ENCODE assay signal across 11 cellular contexts in the genomic region with DNA sequence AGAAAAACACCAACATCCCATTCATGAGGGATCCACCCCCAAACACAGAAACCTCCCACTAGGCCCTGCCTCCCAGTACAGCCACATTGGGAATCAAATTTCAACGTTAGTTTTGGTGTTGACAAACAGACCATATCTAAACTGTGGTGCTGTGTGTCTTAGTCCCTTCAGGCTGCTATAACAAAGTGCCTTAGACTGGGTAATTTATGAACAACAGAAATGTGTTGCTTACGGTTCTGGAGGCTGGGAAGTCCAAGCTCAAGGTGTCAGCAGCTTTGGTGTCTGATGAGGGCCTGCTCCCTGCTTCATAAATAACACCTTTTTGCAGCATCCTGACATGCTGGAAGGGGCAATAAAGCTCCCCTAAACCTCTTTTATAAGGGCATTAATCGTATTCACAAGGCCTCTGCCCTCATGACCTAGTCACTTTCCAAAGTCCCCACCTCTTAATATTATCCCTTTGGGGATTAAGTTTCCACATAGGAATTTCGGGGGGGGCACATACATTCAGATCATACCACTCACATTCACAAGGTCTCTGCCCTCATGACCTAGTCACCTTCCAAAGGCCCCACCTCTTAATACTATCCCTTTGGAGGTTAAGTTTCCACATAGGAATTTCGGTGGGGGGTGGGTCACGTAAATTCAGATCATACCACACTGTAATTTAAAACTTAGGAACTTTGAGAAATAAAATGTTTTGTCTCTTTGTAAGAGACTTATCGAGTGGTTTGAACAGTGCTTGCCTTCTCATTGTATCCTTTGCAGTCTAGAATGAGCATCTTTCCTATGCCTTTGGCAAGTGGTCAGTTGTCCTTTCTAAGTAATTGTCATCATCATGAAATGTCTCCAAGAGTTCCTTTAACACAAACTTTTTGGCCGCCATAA. TPM values are rescaled to one million over a fixed set of nuclear protein-coding genes. Genes with fewer than 3 reads are reported as not detected.
DNase-seq lines count a peak whose midpoint lies in the region; ATAC-seq, FAIRE-seq and TF ChIP-seq lines count a peak whose summit lies in the region.
"Had no signal": no experiment of that assay in that cellular context is flagged by ENCODE, and none has a peak within 500 bp of the region (broad histone marks: within the 10 kb centered on the region; RNA-seq: fewer than 3 reads in every experiment).

No MANE protein-coding gene starts in this region.

- no peak overlapping the region for H3K4me3 ChIP-seq in MG63
- H3K4me3 ChIP-seq in colonic mucosa, result no peak overlapping the region
- H3K4me3 ChIP-seq in muscle layer of duodenum (ENCODE audit: low read depth in 1 of 2, low read length in 2 of 2), result no peak overlapping the region
- H3K4me3 ChIP-seq: BLaER1 had no signal

- H3K27me3 ChIP-seq in MG63, result no peaks in the 10 kb centered on the region
- H3K27me3 ChIP-seq in colonic mucosa, result no peaks in the 10 kb centered on the region
- H3K27me3 ChIP-seq in muscle layer of duodenum (ENCODE audit: low read depth, low read length), result no peaks in the 10 kb centered on the region
- H3K27me3 ChIP-seq: BLaER1 had no signal

- intact Hi-C loops in colonic mucosa (cut with DNase I), result no loop called here

- TF ChIP-seq CTCF in colonic mucosa (IDR thresholded peaks at IDR 0.05) (no peak), GM10266 (IDR thresholded peaks at IDR 0.05; ENCODE audit: control insufficient read depth, insufficient read depth, low read depth, missing control alignments) (no peak)

- H3K9ac ChIP-seq in colonic mucosa (ENCODE audit: low read depth in 2 of 2, low read length in 2 of 2), result no peak overlapping the region
- H3K9ac ChIP-seq: BLaER1 had no signal

- no peak for ATAC-seq in HG03095 (IDR thresholded peaks at IDR 0.05; ENCODE audit: unreplicated experiment)
- ATAC-seq in HG02763 (IDR thresholded peaks at IDR 0.05; ENCODE audit: unreplicated experiment), result no peak
- ATAC-seq: activated CD8-positive, alpha-beta memory T cell treated with anti-CD3 and anti-CD28 coated beads, Interleukin-2, amount 10 ng/mL, durations not matched to agents 7 days and 5 days had no signal

- H3K27ac ChIP-seq in colonic mucosa (peak overlapping the region; percentile 53), muscle layer of duodenum (ENCODE audit: low read length) (peak overlapping the region; percentile 86)
- H3K27ac ChIP-seq: BLaER1 had no signal

- H3K4me1 ChIP-seq in colonic mucosa (peaks cover 6% of the 10 kb centered on the region), muscle layer of duodenum (ENCODE audit: control insufficient read depth in 1 of 2, insufficient read depth in 2 of 2, low read length in 2 of 2) (peaks cover 7 to 25% of the 10 kb centered on the region in 2 donors)
- H3K4me1 ChIP-seq: BLaER1 had no signal

- FAIRE-seq in A204.1 (lab: Jason Lieb, UNC), result peak; percentile 6

- DNase-seq in MG63, result peak; percentile 31
- no peak for DNase-seq in colonic mucosa
- no peak for DNase-seq in GM10266 (ENCODE audit: extremely low spot score)
- DNase-seq in NCI-H2107 (lab: John Stamatoyannopoulos, UW), result no peak
- DNase-seq: activated CD8-positive, alpha-beta memory T cell treated with anti-CD3 and anti-CD28 coated beads, Interleukin-2, amount 10 ng/mL, durations not matched to agents 7 days and 5 days; NCI-H1436 had no signal

- H3K36me3 ChIP-seq in MG63, result peaks cover 77% of the 10 kb centered on the region
- no peaks in the 10 kb centered on the region for H3K36me3 ChIP-seq in colonic mucosa
- H3K36me3 ChIP-seq in muscle layer of duodenum (ENCODE audit: control insufficient read depth in 1 of 2, insufficient read depth in 2 of 2, low read length in 2 of 2), result peaks cover 12 to 28% of the 10 kb centered on the region in 2 donors

- H3K9me3 ChIP-seq in MG63 (peaks cover 10% of the 10 kb centered on the region), colonic mucosa (no peaks in the 10 kb centered on the region), muscle layer of duodenum (ENCODE audit: control insufficient read depth in 1 of 2, low read length in 2 of 2) (no peaks in the 10 kb centered on the region)
- H3K9me3 ChIP-seq: BLaER1 had no signal

RNA-seq across cellular contexts. Expression of gene ZNF507, which starts 27.6 kb away (rescaled TPM):
- total RNA-seq in MG63 (2014; rRNA removed; shearing (Covaris generic); ENCODE audit: low replicate concordance), result 4.2 and 10.1 TPM in 2 replicates
- total RNA-seq in colonic mucosa, result 10 to 100 TPM; 15.3 to 16.6 TPM

RNA-seq across cellular contexts. Expression of gene DPY19L3, which starts 32.6 kb away (rescaled TPM):
- 2.6 and 10.4 TPM in 2 replicates for total RNA-seq in MG63 (2014; rRNA removed; shearing (Covaris generic); ENCODE audit: low replicate concordance)
- 10 to 100 TPM; 12.1 to 13.6 TPM for total RNA-seq in colonic mucosa
